8 cellular contexts compared by ENCODE assay signal in the genomic region with DNA sequence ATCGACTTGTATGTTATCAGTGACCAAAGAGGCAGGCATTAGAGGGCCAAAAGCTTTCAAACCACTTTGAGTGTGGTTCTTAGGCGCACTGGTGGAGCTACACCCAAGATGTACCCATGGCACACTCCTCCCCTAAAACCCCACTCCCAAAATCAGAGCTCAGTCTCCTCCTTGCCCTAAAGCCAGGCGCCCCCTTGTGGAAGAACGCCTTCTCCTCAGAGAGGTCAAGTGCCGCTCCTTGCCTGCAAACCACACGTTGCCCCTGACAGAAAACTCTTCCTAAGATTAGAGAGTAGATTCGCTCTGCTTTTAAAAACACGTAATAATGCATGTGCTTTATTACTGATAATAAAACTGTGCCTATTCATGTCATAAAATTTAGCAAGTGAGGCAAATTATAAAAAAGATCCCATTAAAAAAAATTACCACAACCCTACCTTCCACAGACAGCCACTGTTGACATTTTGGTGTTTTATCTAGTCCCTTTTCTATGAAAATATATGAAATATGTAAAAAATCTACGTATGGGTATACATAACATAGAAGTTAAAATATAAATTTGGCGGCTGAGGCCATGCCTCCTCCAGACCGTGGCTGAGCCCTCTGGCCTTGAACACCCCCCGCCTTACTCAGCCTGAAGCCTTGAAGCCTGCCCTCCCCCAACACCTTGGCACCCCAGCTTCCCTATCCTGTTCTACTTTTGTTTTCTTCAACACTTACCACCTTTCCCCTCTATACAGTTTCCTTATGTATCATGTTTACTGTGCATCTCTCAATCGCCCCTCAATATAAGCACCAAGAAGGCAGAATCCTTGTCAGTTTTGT. TPM values are rescaled to one million over a fixed set of nuclear protein-coding genes. Genes with fewer than 3 reads are reported as not detected.
DNase-seq lines count a peak whose midpoint lies in the region; ATAC-seq and TF ChIP-seq lines count a peak whose summit lies in the region.

No MANE protein-coding gene starts in this region.

- H3K27me3 ChIP-seq in right cardiac atrium (ENCODE audit: control insufficient read depth, insufficient read depth) (no peaks in the 10 kb centered on the region), sigmoid colon (no peaks in the 10 kb centered on the region)

- H3K9me3 ChIP-seq in right cardiac atrium (ENCODE audit: control insufficient read depth, low read length) (no peaks in the 10 kb centered on the region), sigmoid colon (no peaks in the 10 kb centered on the region)

- H3K4me1 ChIP-seq in right cardiac atrium (ENCODE audit: control insufficient read depth, insufficient read depth, low read length) (no peaks in the 10 kb centered on the region), sigmoid colon (peaks cover 0 to 6% (median 3%) of the 10 kb centered on the region in 4 donors)

- 46% methylated on average over 13 of the region's 13 CpGs for WGBS in right cardiac atrium
- WGBS in sigmoid colon, 2 donors = 39 to 50% methylated on average over 13 of the region's 13 CpGs

- no peak overlapping the region for H3K4me3 ChIP-seq in right cardiac atrium (ENCODE audit: low read length)
- H3K4me3 ChIP-seq in sigmoid colon = no peak overlapping the region

- ATAC-seq in right cardiac atrium = peak; percentile 87 to 90
- no peak for ATAC-seq in HG02840 (IDR thresholded peaks at IDR 0.05; ENCODE audit: low FRiP score, unreplicated experiment)

- no peak for TF ChIP-seq EP300 in sigmoid colon (IDR thresholded peaks at IDR 0.05)

- peak; percentile 59 to 77 (median 71) for TF ChIP-seq CTCF in sigmoid colon (IDR thresholded peaks at IDR 0.05)

- intact Hi-C loops in right cardiac atrium (cut with DNase I) (loop anchor here (5.0 to 10.0 kb wide), 2 partner anchors 97 to 104 kb away; a partner anchor contains a TSS), sigmoid colon (cut with DNase I) (loop anchor here (2.0 to 10.0 kb wide), 3 partner anchors 108 to 192 kb away; a partner anchor contains a TSS)

- no peak overlapping the region for H3K27ac ChIP-seq in right cardiac atrium (ENCODE audit: low read length)
- H3K27ac ChIP-seq in sigmoid colon = no peak overlapping the region

- H3K36me3 ChIP-seq in sigmoid colon = no peaks in the 10 kb centered on the region

- TF ChIP-seq POLR2A in sigmoid colon (IDR thresholded peaks at IDR 0.05) = no peak

- peak; percentile 78 for DNase-seq in ELR (ENCODE audit: low read depth)
- peak; percentile 70 to 71 for DNase-seq in Kasumi-1 (lab: John Stamatoyannopoulos, UW)
- peak; percentile 43 to 81 (median 76) for DNase-seq in T-helper 2 cell
- DNase-seq in amygdala (lab: John Stamatoyannopoulos, UW) = peak in 44 of 56 donors; percentile 6 to 81 (median 41)
- peak; percentile 85 to 95 (median 91) for DNase-seq in right cardiac atrium
- peak; percentile 88 for DNase-seq in sigmoid colon
- DNase-seq in kidney glomerular epithelial cell (lab: John Stamatoyannopoulos, UW) = no peak

RNA-seq across cellular contexts. Expression of a gene that starts 33.5 kb away (rescaled TPM):
- total RNA-seq in right cardiac atrium = not detected
- polyA plus RNA-seq in right cardiac atrium = 0.11 TPM
- under 1 TPM in 1 of 4 donors, not detected in 3; 0.33 TPM for total RNA-seq in sigmoid colon
- polyA plus RNA-seq in sigmoid colon = 1 to 10 TPM in 2 of 3 donors, under 1 TPM in 1; 0.60 to 5.8 (median 1.5) TPM
